ENCODE assay signal across 9 cellular contexts in the genomic region with DNA sequence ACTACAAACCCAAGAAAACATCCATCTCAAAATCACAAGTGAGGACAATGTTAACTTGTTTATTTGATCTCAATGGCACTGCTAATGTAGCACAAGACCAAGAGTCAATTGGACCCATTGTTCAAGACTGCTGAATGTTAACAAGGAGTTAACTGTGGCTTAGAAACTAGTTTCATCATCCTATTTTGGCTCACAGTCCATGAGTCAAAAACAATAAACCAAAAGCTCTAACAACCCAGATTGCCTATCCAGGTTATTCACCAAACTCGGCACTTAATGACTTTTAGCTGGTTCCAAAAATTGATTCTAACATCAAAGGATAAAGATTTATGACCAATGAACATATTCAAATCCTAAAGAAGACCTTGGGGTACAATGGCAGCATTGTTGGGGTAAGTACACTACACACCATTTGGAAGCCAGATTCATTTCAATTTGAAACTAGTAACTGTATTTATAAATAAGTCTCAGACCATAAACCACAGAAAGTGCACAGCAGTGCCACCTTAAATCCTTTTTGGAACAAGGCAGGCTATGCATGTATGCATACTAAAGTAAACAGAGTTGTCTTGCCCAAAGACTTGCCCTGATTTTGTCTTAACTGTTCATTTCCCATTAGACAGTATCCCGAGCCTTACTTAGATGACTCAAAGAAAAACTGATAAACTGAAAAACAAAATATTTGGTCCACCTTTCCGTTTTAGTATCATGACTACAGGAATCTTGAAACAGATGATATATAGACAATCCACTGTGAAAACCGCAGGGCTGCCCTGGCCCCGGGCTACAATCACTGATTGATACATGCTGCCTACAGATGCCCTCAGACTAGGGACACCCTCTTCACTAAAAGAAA.
DNase-seq lines count a peak whose midpoint lies in the region; ATAC-seq and TF ChIP-seq lines count a peak whose summit lies in the region.
"Had no signal": no experiment of that assay in that cellular context is flagged by ENCODE, and none has a peak within 500 bp of the region (broad histone marks: within the 10 kb centered on the region; RNA-seq: fewer than 3 reads in every experiment).

No MANE protein-coding gene starts in this region.

- H3K9me3 ChIP-seq in right atrium auricular region = no peaks in the 10 kb centered on the region

- H3K27me3 ChIP-seq in right atrium auricular region = no peaks in the 10 kb centered on the region

- H3K4me3 Mint-ChIP-seq in central memory CD8-positive, alpha-beta T cell = no peak overlapping the region
- no peak overlapping the region for H3K4me3 Mint-ChIP-seq in osteocyte (ENCODE audit: unreplicated experiment)
- H3K4me3 Mint-ChIP-seq in activated T-helper 2 cell treated with anti-CD3 and anti-CD28 coated beads, Interferon-gamma antibody, Interleukin-2, Interleukin-4, amounts not matched to agents 10 μg/mL and 5 μg/mL and 100 μg/mL, durations not matched to agents 14 hours and 24 hours and 36 hours (ENCODE audit: low read depth) = no peak overlapping the region

- intact Hi-C loops in activated T-helper 2 cell treated with anti-CD3 and anti-CD28 coated beads, Interferon-gamma antibody, Interleukin-2, Interleukin-4, amounts not matched to agents 10 μg/mL and 5 μg/mL and 100 μg/mL, durations not matched to agents 14 hours and 24 hours and 36 hours (cut with micrococcal nuclease) = no loop called here

- H3K4me3 ChIP-seq in right atrium auricular region = no peak overlapping the region

- H3K36me3 Mint-ChIP-seq in central memory CD8-positive, alpha-beta T cell (ENCODE audit: insufficient read depth) = peaks cover 3% of the 10 kb centered on the region
- H3K36me3 Mint-ChIP-seq in osteocyte (ENCODE audit: unreplicated experiment) = no peaks in the 10 kb centered on the region
- peaks cover 27% of the 10 kb centered on the region for H3K36me3 Mint-ChIP-seq in activated T-helper 2 cell treated with anti-CD3 and anti-CD28 coated beads, Interferon-gamma antibody, Interleukin-2, Interleukin-4, amounts not matched to agents 10 μg/mL and 5 μg/mL and 100 μg/mL, durations not matched to agents 14 hours and 24 hours and 36 hours (ENCODE audit: low read depth)

- H3K27ac Mint-ChIP-seq in central memory CD8-positive, alpha-beta T cell (ENCODE audit: low read depth) = no peak overlapping the region
- H3K27ac Mint-ChIP-seq in osteocyte (ENCODE audit: unreplicated experiment) = peak overlapping the region; percentile 24
- no peak overlapping the region for H3K27ac Mint-ChIP-seq in activated T-helper 2 cell treated with anti-CD3 and anti-CD28 coated beads, Interferon-gamma antibody, Interleukin-2, Interleukin-4, amounts not matched to agents 10 μg/mL and 5 μg/mL and 100 μg/mL, durations not matched to agents 14 hours and 24 hours and 36 hours

- no peak overlapping the region for H3K27ac ChIP-seq in right atrium auricular region

- in situ Hi-C loops in Caki2 (cut with HindIII; ENCODE audit: low pct_unique_long_range_greater_than_20kb, low sequenced_read_pairs) (no loop called here), GM13977 (cut with MboI; ENCODE audit: low pct_unique_long_range_greater_than_20kb, low sequenced_read_pairs, unreplicated experiment) (no loop called here)

- ATAC-seq in GM21390 (IDR thresholded peaks at IDR 0.05; ENCODE audit: unreplicated experiment) (peak; percentile 85), HG03565 (IDR thresholded peaks at IDR 0.05; ENCODE audit: unreplicated experiment) (peak; percentile 43)
- peak; percentile 37 for ATAC-seq in central memory CD8-positive, alpha-beta T cell (replicated peaks; ENCODE audit: extremely low read depth, poor library complexity, severe bottlenecking)

- peaks cover 5% of the 10 kb centered on the region for H3K9me3 Mint-ChIP-seq in central memory CD8-positive, alpha-beta T cell
- no peaks in the 10 kb centered on the region for H3K9me3 Mint-ChIP-seq in osteocyte (ENCODE audit: unreplicated experiment)
- H3K9me3 Mint-ChIP-seq in activated T-helper 2 cell treated with anti-CD3 and anti-CD28 coated beads, Interferon-gamma antibody, Interleukin-2, Interleukin-4, amounts not matched to agents 10 μg/mL and 5 μg/mL and 100 μg/mL, durations not matched to agents 14 hours and 24 hours and 36 hours = peaks cover 13% of the 10 kb centered on the region

- TF ChIP-seq CTCF in osteocyte (IDR thresholded peaks at IDR 0.05) (no peak), GM13977 (IDR thresholded peaks at IDR 0.05; ENCODE audit: extremely low read depth, insufficient read depth, missing control alignments) (no peak), right atrium auricular region (IDR thresholded peaks at IDR 0.05) (no peak)

- H3K4me1 Mint-ChIP-seq in central memory CD8-positive, alpha-beta T cell = peaks cover 66% of the 10 kb centered on the region
- H3K4me1 Mint-ChIP-seq in osteocyte (ENCODE audit: unreplicated experiment) = peaks cover 22% of the 10 kb centered on the region
- peaks cover 64% of the 10 kb centered on the region for H3K4me1 Mint-ChIP-seq in activated T-helper 2 cell treated with anti-CD3 and anti-CD28 coated beads, Interferon-gamma antibody, Interleukin-2, Interleukin-4, amounts not matched to agents 10 μg/mL and 5 μg/mL and 100 μg/mL, durations not matched to agents 14 hours and 24 hours and 36 hours (ENCODE audit: low read depth)

- H3K27me3 Mint-ChIP-seq in central memory CD8-positive, alpha-beta T cell = no peaks in the 10 kb centered on the region
- no peaks in the 10 kb centered on the region for H3K27me3 Mint-ChIP-seq in osteocyte (ENCODE audit: unreplicated experiment)
- no peaks in the 10 kb centered on the region for H3K27me3 Mint-ChIP-seq in activated T-helper 2 cell treated with anti-CD3 and anti-CD28 coated beads, Interferon-gamma antibody, Interleukin-2, Interleukin-4, amounts not matched to agents 10 μg/mL and 5 μg/mL and 100 μg/mL, durations not matched to agents 14 hours and 24 hours and 36 hours (ENCODE audit: low read depth)

- no peaks in the 10 kb centered on the region for H3K36me3 ChIP-seq in right atrium auricular region

- peak; percentile 28 for DNase-seq in Caki2 (ENCODE audit: low read depth)
- no peak for DNase-seq in central memory CD8-positive, alpha-beta T cell (ENCODE audit: low spot score in 2 of 2)
- DNase-seq in osteocyte (ENCODE audit: extremely low spot score, unreplicated experiment) = no peak
- DNase-seq in activated T-helper 2 cell treated with anti-CD3 and anti-CD28 coated beads, Interferon-gamma antibody, Interleukin-2, Interleukin-4, amounts not matched to agents 10 μg/mL and 5 μg/mL and 100 μg/mL, durations not matched to agents 14 hours and 24 hours and 36 hours (ENCODE audit: low spot score) = no peak
- DNase-seq in GM13977 (ENCODE audit: low spot score) = no peak
- no peak for DNase-seq in right atrium auricular region (ENCODE audit: low spot score)
- DNase-seq: left cardiac atrium had no signal

- peaks cover 0 to 5% of the 10 kb centered on the region in 2 donors for H3K4me1 ChIP-seq in right atrium auricular region
